Comparison of ENCODE assay signal across 10 cellular contexts in genomic region chr12:96210376-96211055, GRCh38. TPM values are rescaled to one million over a fixed set of nuclear protein-coding genes. Genes with fewer than 3 reads are reported as not detected.
DNase-seq lines count a peak whose midpoint lies in the region; ATAC-seq, FAIRE-seq and TF ChIP-seq lines count a peak whose summit lies in the region.
"Had no signal": no experiment of that assay in that cellular context is flagged by ENCODE, and none has a peak within 500 bp of the region (broad histone marks: within the 10 kb centered on the region; RNA-seq: fewer than 3 reads in every experiment).

No MANE protein-coding gene starts in this region.

- H3K27me3 Mint-ChIP-seq in GM23338 (ENCODE audit: insufficient read depth, low read depth, poor library complexity) = peaks cover 7% of the 10 kb centered on the region
- no peaks in the 10 kb centered on the region for H3K27me3 Mint-ChIP-seq in activated CD4-positive, alpha-beta memory T cell treated with anti-CD3 and anti-CD28 coated beads, Interleukin-2, amount 10 ng/mL, durations not matched to agents 7 days and 5 days

- H2AFZ ChIP-seq in GM23338 = no peak overlapping the region

- H3K27me3 ChIP-seq in GM23338 (ENCODE audit: insufficient read depth) (no peaks in the 10 kb centered on the region), esophagus (ENCODE audit: control insufficient read depth in 1 of 2, insufficient read depth in 2 of 2, low read length in 2 of 2) (no peaks in the 10 kb centered on the region)

- no peaks in the 10 kb centered on the region for H3K36me3 ChIP-seq in GM23338 (ENCODE audit: insufficient read depth)
- no peaks in the 10 kb centered on the region for H3K36me3 ChIP-seq in esophagus (ENCODE audit: control insufficient read depth in 2 of 2, insufficient read depth in 2 of 2, low read length in 1 of 2)
- H3K36me3 ChIP-seq in kidney (ENCODE audit: control insufficient read depth in 1 of 2, insufficient read depth in 2 of 2, low read length in 2 of 2) = no peaks in the 10 kb centered on the region

- no peaks in the 10 kb centered on the region for H3K9me2 ChIP-seq in GM23338 (ENCODE audit: insufficient read depth)

- H3K9me3 Mint-ChIP-seq in GM23338 = no peaks in the 10 kb centered on the region
- no peaks in the 10 kb centered on the region for H3K9me3 Mint-ChIP-seq in activated CD4-positive, alpha-beta memory T cell treated with anti-CD3 and anti-CD28 coated beads, Interleukin-2, amount 10 ng/mL, durations not matched to agents 7 days and 5 days

- DNase-seq in GM23338 (ENCODE audit: low spot score) (no peak), NCI-H345 (lab: John Stamatoyannopoulos, UW) (no peak), kidney (no peak)
- DNase-seq in activated CD4-positive, alpha-beta memory T cell treated with anti-CD3 and anti-CD28 coated beads, Interleukin-2, amount 10 ng/mL, durations not matched to agents 7 days and 5 days = peak; percentile 59
- peak; percentile 45 for DNase-seq in stimulated activated CD4-positive, alpha-beta T cell treated with anti-CD3 and anti-CD28 coated beads, Interleukin-4, amount 100 ng/mL, for 24 hours

- H3K4me3 ChIP-seq in GM23338 (no peak overlapping the region), esophagus (ENCODE audit: low read depth in 1 of 2, low read length in 2 of 2) (no peak overlapping the region), kidney (ENCODE audit: low read length in 2 of 2) (no peak overlapping the region)
- H3K4me3 ChIP-seq: SK-N-MC had no signal

- intact Hi-C loops in kidney (cut with DNase I) = loop anchor here (10.0 kb wide), 1 partner anchor 146 kb away; no protein-coding TSS in a partner anchor

- H3K4me1 Mint-ChIP-seq in GM23338 = peaks cover 35% of the 10 kb centered on the region
- peaks cover 95% of the 10 kb centered on the region for H3K4me1 Mint-ChIP-seq in activated CD4-positive, alpha-beta memory T cell treated with anti-CD3 and anti-CD28 coated beads, Interleukin-2, amount 10 ng/mL, durations not matched to agents 7 days and 5 days

- no peak overlapping the region for H3K27ac ChIP-seq in GM23338 (ENCODE audit: low read depth)
- peak overlapping the region; percentile 35 to 47 for H3K27ac ChIP-seq in esophagus (ENCODE audit: low read depth in 2 of 2, low read length in 1 of 2)
- H3K27ac ChIP-seq in kidney (ENCODE audit: low read depth in 2 of 2, low read length in 2 of 2) = peak overlapping the region in 1 of 2 donors; percentile 32
- H3K27ac ChIP-seq: SK-N-MC had no signal

- no peaks in the 10 kb centered on the region for H3F3A ChIP-seq in GM23338 (replicated peaks; ENCODE audit: low read depth)

- ATAC-seq in GM23338 = no peak
- no peak for ATAC-seq in HG03139 (IDR thresholded peaks at IDR 0.05; ENCODE audit: unreplicated experiment)
- no peak for ATAC-seq in GM18870 (IDR thresholded peaks at IDR 0.05; ENCODE audit: unreplicated experiment)

- no peak for FAIRE-seq in kidney (lab: Jason Lieb, UNC)

- H3K4me3 Mint-ChIP-seq in GM23338 = no peak overlapping the region; the same call in 2 of the 3 replicates
- H3K4me3 Mint-ChIP-seq in activated CD4-positive, alpha-beta memory T cell treated with anti-CD3 and anti-CD28 coated beads, Interleukin-2, amount 10 ng/mL, durations not matched to agents 7 days and 5 days = peak overlapping the region; percentile 77
- H3K4me3 Mint-ChIP-seq: brain had no signal

- CTCF ChIA-PET in activated CD4-positive, alpha-beta memory T cell treated with anti-CD3 and anti-CD28 coated beads, Interleukin-2, amount 10 ng/mL, durations not matched to agents 7 days and 5 days (lab: Charles Lee) = interaction anchor here (0.7 to 7.1 kb wide), 18 partner anchors 9 to 306 kb away, joined by 3 to 115 read pairs (median 5); partner anchors contain the start of genes CDK17 and CFAP54

- no peaks in the 10 kb centered on the region for H4K20me1 ChIP-seq in GM23338 (replicated peaks; ENCODE audit: insufficient read depth)

- H3K4me1 ChIP-seq in GM23338 (ENCODE audit: insufficient read depth) = peaks cover 16% of the 10 kb centered on the region
- peaks cover 0 to 8% of the 10 kb centered on the region in 2 donors for H3K4me1 ChIP-seq in esophagus (ENCODE audit: control insufficient read depth in 2 of 2, insufficient read depth in 2 of 2, low read length in 1 of 2)
- H3K4me1 ChIP-seq in kidney (ENCODE audit: control insufficient read depth in 1 of 2, insufficient read depth in 1 of 2, low read depth in 1 of 2, low read length in 2 of 2) = peaks cover 0 to 12% of the 10 kb centered on the region in 2 donors

- WGBS in esophagus, 2 donors = 55 to 65% methylated on average over 19 of the region's 19 CpGs

- TF ChIP-seq CTCF in GM23338 (conservative IDR thresholded peaks at IDR 0.05; ENCODE audit: low read depth in 2 of 2) (no peak), kidney (IDR thresholded peaks at IDR 0.05; ENCODE audit: borderline replicate concordance, extremely low read depth, insufficient read depth) (no peak)

- H3K9me3 ChIP-seq in esophagus (ENCODE audit: control insufficient read depth in 2 of 2, insufficient read depth in 1 of 2, low read depth in 1 of 2, low read length in 1 of 2) (no peaks in the 10 kb centered on the region), kidney (ENCODE audit: control insufficient read depth in 1 of 2, low read length in 2 of 2) (no peaks in the 10 kb centered on the region)

- H3K4me2 ChIP-seq in GM23338 = no peak overlapping the region

- POLR2A ChIA-PET in activated CD4-positive, alpha-beta memory T cell treated with anti-CD3 and anti-CD28 coated beads, Interleukin-2, amount 10 ng/mL, durations not matched to agents 7 days and 5 days (lab: Charles Lee) = interaction anchor here (0.6 to 8.4 kb wide), 13 partner anchors 8 to 322 kb away, joined by 3 to 103 read pairs (median 5); partner anchors contain the start of gene CDK17

- H3K79me2 ChIP-seq in GM23338 (replicated peaks; ENCODE audit: insufficient read depth) = peaks cover 3% of the 10 kb centered on the region; the same call in 1 of the 2 replicates

- no peaks in the 10 kb centered on the region for H3K36me3 Mint-ChIP-seq in GM23338 (ENCODE audit: low read depth)
- H3K36me3 Mint-ChIP-seq in activated CD4-positive, alpha-beta memory T cell treated with anti-CD3 and anti-CD28 coated beads, Interleukin-2, amount 10 ng/mL, durations not matched to agents 7 days and 5 days (ENCODE audit: low read depth) = peaks cover 30% of the 10 kb centered on the region
- H3K36me3 Mint-ChIP-seq: brain had no signal

- H3K9ac ChIP-seq in kidney (ENCODE audit: low read length in 2 of 2) = no peak overlapping the region

- H3K27ac Mint-ChIP-seq in GM23338 = peak overlapping the region; percentile 54
- peak overlapping the region; percentile 90 for H3K27ac Mint-ChIP-seq in activated CD4-positive, alpha-beta memory T cell treated with anti-CD3 and anti-CD28 coated beads, Interleukin-2, amount 10 ng/mL, durations not matched to agents 7 days and 5 days
- H3K27ac Mint-ChIP-seq: brain had no signal

TF ChIP-seq in GM23338, 12 proteins besides CTCF, POLR2A, EP300 and RAD21 (continues in another document):
- TF ChIP-seq, protein P1, sequence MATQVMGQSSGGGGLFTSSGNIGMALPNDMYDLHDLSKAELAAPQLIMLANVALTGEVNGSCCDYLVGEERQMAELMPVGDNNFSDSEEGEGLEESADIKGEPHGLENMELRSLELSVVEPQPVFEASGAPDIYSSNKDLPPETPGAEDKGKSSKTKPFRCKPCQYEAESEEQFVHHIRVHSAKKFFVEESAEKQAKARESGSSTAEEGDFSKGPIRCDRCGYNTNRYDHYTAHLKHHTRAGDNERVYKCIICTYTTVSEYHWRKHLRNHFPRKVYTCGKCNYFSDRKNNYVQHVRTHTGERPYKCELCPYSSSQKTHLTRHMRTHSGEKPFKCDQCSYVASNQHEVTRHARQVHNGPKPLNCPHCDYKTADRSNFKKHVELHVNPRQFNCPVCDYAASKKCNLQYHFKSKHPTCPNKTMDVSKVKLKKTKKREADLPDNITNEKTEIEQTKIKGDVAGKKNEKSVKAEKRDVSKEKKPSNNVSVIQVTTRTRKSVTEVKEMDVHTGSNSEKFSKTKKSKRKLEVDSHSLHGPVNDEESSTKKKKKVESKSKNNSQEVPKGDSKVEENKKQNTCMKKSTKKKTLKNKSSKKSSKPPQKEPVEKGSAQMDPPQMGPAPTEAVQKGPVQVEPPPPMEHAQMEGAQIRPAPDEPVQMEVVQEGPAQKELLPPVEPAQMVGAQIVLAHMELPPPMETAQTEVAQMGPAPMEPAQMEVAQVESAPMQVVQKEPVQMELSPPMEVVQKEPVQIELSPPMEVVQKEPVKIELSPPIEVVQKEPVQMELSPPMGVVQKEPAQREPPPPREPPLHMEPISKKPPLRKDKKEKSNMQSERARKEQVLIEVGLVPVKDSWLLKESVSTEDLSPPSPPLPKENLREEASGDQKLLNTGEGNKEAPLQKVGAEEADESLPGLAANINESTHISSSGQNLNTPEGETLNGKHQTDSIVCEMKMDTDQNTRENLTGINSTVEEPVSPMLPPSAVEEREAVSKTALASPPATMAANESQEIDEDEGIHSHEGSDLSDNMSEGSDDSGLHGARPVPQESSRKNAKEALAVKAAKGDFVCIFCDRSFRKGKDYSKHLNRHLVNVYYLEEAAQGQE (IDR thresholded peaks at IDR 0.05; ENCODE audit: unreplicated experiment) = no peak
- TF ChIP-seq NANOG (IDR thresholded peaks at IDR 0.05; ENCODE audit: borderline replicate concordance) (no peak), EZH2phosphoT487 (IDR thresholded peaks at IDR 0.05; ENCODE audit: unreplicated experiment) (no peak), POLR2AphosphoS5 (IDR thresholded peaks at IDR 0.05; ENCODE audit: low read depth) (no peak), ZNF331 (CRISPR knock-in tag; IDR thresholded peaks at IDR 0.05; ENCODE audit: low read depth) (no peak), EZH2 (IDR thresholded peaks at IDR 0.05; ENCODE audit: low read depth, unreplicated experiment) (no peak), ZNF114 (CRISPR knock-in tag; IDR thresholded peaks at IDR 0.05) (no peak), JUNB (IDR thresholded peaks at IDR 0.05; ENCODE audit: unreplicated experiment) (no peak), STAT1 (IDR thresholded peaks at IDR 0.05; ENCODE audit: unreplicated experiment) (no peak)
- TF ChIP-seq, protein P2, sequence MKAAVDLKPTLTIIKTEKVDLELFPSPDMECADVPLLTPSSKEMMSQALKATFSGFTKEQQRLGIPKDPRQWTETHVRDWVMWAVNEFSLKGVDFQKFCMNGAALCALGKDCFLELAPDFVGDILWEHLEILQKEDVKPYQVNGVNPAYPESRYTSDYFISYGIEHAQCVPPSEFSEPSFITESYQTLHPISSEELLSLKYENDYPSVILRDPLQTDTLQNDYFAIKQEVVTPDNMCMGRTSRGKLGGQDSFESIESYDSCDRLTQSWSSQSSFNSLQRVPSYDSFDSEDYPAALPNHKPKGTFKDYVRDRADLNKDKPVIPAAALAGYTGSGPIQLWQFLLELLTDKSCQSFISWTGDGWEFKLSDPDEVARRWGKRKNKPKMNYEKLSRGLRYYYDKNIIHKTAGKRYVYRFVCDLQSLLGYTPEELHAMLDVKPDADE (IDR thresholded peaks at IDR 0.05) = no peak

RNA-seq across cellular contexts. Expression of gene ELK3, which starts 16.3 kb away (rescaled TPM):
- total RNA-seq in GM23338 (2014; rRNA removed; shearing (Covaris generic)) = 8.3 and 12.1 TPM in 2 replicates
- polyA plus RNA-seq in GM23338 (2016; fragmentation: Nextera tagmentation; extraction: Ambion mirVana) (5.5 and 6.5 TPM in 2 replicates), esophagus (10 to 100 TPM; 15.8 to 17.0 TPM), kidney (ENCODE audit: insufficient read depth, low read depth, low replicate concordance) (10.5 TPM)
- 10 to 100 TPM; 46.3 TPM for total RNA-seq in activated CD4-positive, alpha-beta memory T cell treated with anti-CD3 and anti-CD28 coated beads, Interleukin-2, amount 10 ng/mL, durations not matched to agents 7 days and 5 days
- total RNA-seq in kidney = 59.5 TPM

Comparison
In these comparisons a context has a peak if more than half of its experiments do, and no peak if none do; other contexts are left out.
1. DNase-seq: peak in activated CD4-positive, alpha-beta memory T cell treated with anti-CD3 and anti-CD28 coated beads, Interleukin-2, amount 10 ng/mL, durations not matched to agents 7 days and 5 days (single experiment) and stimulated activated CD4-positive, alpha-beta T cell treated with anti-CD3 and anti-CD28 coated beads, Interleukin-4, amount 100 ng/mL, for 24 hours (single experiment); none in GM23338 (single experiment), NCI-H345 (single experiment) and kidney (single experiment).